In genomic region chr14:51202914-51203665, GRCh38 we compare ENCODE assay signal across 10 cellular contexts. TPM values are rescaled to one million over a fixed set of nuclear protein-coding genes. Genes with fewer than 3 reads are reported as not detected.
DNase-seq lines count a peak whose midpoint lies in the region; ATAC-seq and TF ChIP-seq lines count a peak whose summit lies in the region.
"Had no signal": no experiment of that assay in that cellular context is flagged by ENCODE, and none has a peak within 500 bp of the region (broad histone marks: within the 10 kb centered on the region; RNA-seq: fewer than 3 reads in every experiment).

No MANE protein-coding gene starts in this region.

- peaks cover 25% of the 10 kb centered on the region for H3K4me1 Mint-ChIP-seq in Caco-2 (ENCODE audit: low read depth, unreplicated experiment)
- H3K4me1 Mint-ChIP-seq: activated naive CD4-positive, alpha-beta T cell treated with anti-CD3 and anti-CD28 coated beads, Interleukin-2, amount 10 ng/mL, durations not matched to agents 7 days and 5 days had no signal

- H2AFZ ChIP-seq in OCI-LY7 (ENCODE audit: low read length), result no peak overlapping the region

- H3K36me3 Mint-ChIP-seq in Caco-2 (ENCODE audit: insufficient read depth, unreplicated experiment), result peaks cover 5% of the 10 kb centered on the region
- H3K36me3 Mint-ChIP-seq: activated naive CD4-positive, alpha-beta T cell treated with anti-CD3 and anti-CD28 coated beads, Interleukin-2, amount 10 ng/mL, durations not matched to agents 7 days and 5 days had no signal

- no peak overlapping the region for H3K27ac Mint-ChIP-seq in Caco-2 (ENCODE audit: unreplicated experiment)
- H3K27ac Mint-ChIP-seq: activated naive CD4-positive, alpha-beta T cell treated with anti-CD3 and anti-CD28 coated beads, Interleukin-2, amount 10 ng/mL, durations not matched to agents 7 days and 5 days had no signal

- peak; percentile 28 for TF ChIP-seq CTCF in BE2C (IDR thresholded peaks at IDR 0.05; ENCODE audit: low read depth, low read length)
- TF ChIP-seq CTCF in OCI-LY7 (conservative IDR thresholded peaks at IDR 0.05; ENCODE audit: low read length), result no peak
- no peak for TF ChIP-seq CTCF in mucosa of descending colon (IDR thresholded peaks at IDR 0.05)
- no peak for TF ChIP-seq CTCF in Caco-2 (IDR thresholded peaks at IDR 0.05; ENCODE audit: insufficient read depth in 1 of 2, low read depth in 1 of 2, low read length in 1 of 2, severe bottlenecking in 1 of 2, unreplicated experiment in 1 of 2)

- CTCF ChIA-PET in OCI-LY7 (lab: Charles Lee; ENCODE audit: unreplicated experiment) (no interaction called here), Caco-2 (lab: Charles Lee) (no interaction called here)

- H3K27me3 ChIP-seq in BE2C (no peaks in the 10 kb centered on the region), Caco-2 (replicated peaks; ENCODE audit: control insufficient read depth, insufficient read depth, low read length) (no peaks in the 10 kb centered on the region)
- no peaks in the 10 kb centered on the region for H3K27me3 ChIP-seq in effector memory CD4-positive, alpha-beta T cell (replicated peaks; ENCODE audit: control insufficient read depth, insufficient read depth, low read length, poor library complexity, severe bottlenecking)

- no peaks in the 10 kb centered on the region for H3K79me2 ChIP-seq in OCI-LY7 (ENCODE audit: insufficient read depth, low read depth, low read length)

- BruUV-seq in OCI-LY7 (replicated peaks; lab: Mats Ljungman, UMichigan) (no TSS peak), Caco-2 (replicated peaks; lab: Mats Ljungman, UMichigan) (no TSS peak)

- peaks cover 22% of the 10 kb centered on the region for H3K4me1 ChIP-seq in BE2C
- H3K4me1 ChIP-seq in OCI-LY7 (ENCODE audit: insufficient read depth, low read length, poor library complexity, severe bottlenecking), result no peaks in the 10 kb centered on the region
- H3K4me1 ChIP-seq in mucosa of descending colon (ENCODE audit: low read depth), result no peaks in the 10 kb centered on the region
- peaks cover 17% of the 10 kb centered on the region for H3K4me1 ChIP-seq in Caco-2
- no peaks in the 10 kb centered on the region for H3K4me1 ChIP-seq in effector memory CD4-positive, alpha-beta T cell (ENCODE audit: control insufficient read depth, insufficient read depth, low read length, poor library complexity, severe bottlenecking)

- H3K4me3 Mint-ChIP-seq in Caco-2 (ENCODE audit: unreplicated experiment), result no peak overlapping the region
- H3K4me3 Mint-ChIP-seq: activated naive CD4-positive, alpha-beta T cell treated with anti-CD3 and anti-CD28 coated beads, Interleukin-2, amount 10 ng/mL, durations not matched to agents 7 days and 5 days had no signal

- ATAC-seq in GM19035 (IDR thresholded peaks at IDR 0.05; ENCODE audit: unreplicated experiment) (peak; percentile 73), HG02759 (IDR thresholded peaks at IDR 0.05; ENCODE audit: unreplicated experiment) (peak; percentile 79), mucosa of descending colon (no peak)

- H4K20me1 ChIP-seq in OCI-LY7 (ENCODE audit: insufficient read depth, low read length), result no peaks in the 10 kb centered on the region

- H3K4me2 ChIP-seq in OCI-LY7 (ENCODE audit: low read length), result no peak overlapping the region
- H3K4me2 ChIP-seq: KMS-11 had no signal

- H3K9me3 ChIP-seq in BE2C, result no peaks in the 10 kb centered on the region
- H3K9me3 ChIP-seq in OCI-LY7 (ENCODE audit: low read length), result no peaks in the 10 kb centered on the region
- H3K9me3 ChIP-seq in mucosa of descending colon, result no peaks in the 10 kb centered on the region
- H3K9me3 ChIP-seq in Caco-2, result no peaks in the 10 kb centered on the region
- H3K9me3 ChIP-seq in effector memory CD4-positive, alpha-beta T cell (ENCODE audit: control insufficient read depth, low read length), result no peaks in the 10 kb centered on the region

- intact Hi-C loops in OCI-LY7 (cut with micrococcal nuclease; ENCODE audit: unreplicated experiment) (no loop called here), mucosa of descending colon (cut with DNase I, micrococcal nuclease) (no loop called here), Caco-2 (cut with micrococcal nuclease; ENCODE audit: unreplicated experiment) (no loop called here)

- H3K27me3 Mint-ChIP-seq in Caco-2 (ENCODE audit: insufficient read depth, unreplicated experiment), result no peaks in the 10 kb centered on the region

- no peak overlapping the region for H3K4me3 ChIP-seq in BE2C (ENCODE audit: low read depth, low read length)
- H3K4me3 ChIP-seq in OCI-LY7 (ENCODE audit: low read depth, low read length, poor library complexity, severe bottlenecking), result no peak overlapping the region
- H3K4me3 ChIP-seq in mucosa of descending colon, result no peak overlapping the region
- H3K4me3 ChIP-seq in Caco-2 (ENCODE audit: low read depth, low read length), result no peak overlapping the region
- no peak overlapping the region for H3K4me3 ChIP-seq in effector memory CD4-positive, alpha-beta T cell (ENCODE audit: insufficient read depth, low read depth, low read length, poor library complexity, severe bottlenecking)

- H3K27ac ChIP-seq in OCI-LY7 (ENCODE audit: low read depth, low read length, poor library complexity, severe bottlenecking), result no peak overlapping the region
- H3K27ac ChIP-seq in effector memory CD4-positive, alpha-beta T cell (ENCODE audit: insufficient read depth, low read length, poor library complexity, severe bottlenecking), result no peak overlapping the region
- H3K27ac ChIP-seq: KMS-11 had no signal

- POLR2A ChIA-PET in OCI-LY7 (lab: Charles Lee), result interaction anchor here (0.6 to 1.1 kb wide), 3 partner anchors 29 to 239 kb away, joined by 3 to 4 read pairs (median 3); no protein-coding TSS in a partner anchor
- POLR2A ChIA-PET in Caco-2 (lab: Charles Lee), result no interaction called here

- H3K36me3 ChIP-seq in BE2C (no peaks in the 10 kb centered on the region), OCI-LY7 (ENCODE audit: insufficient read depth, low read length) (no peaks in the 10 kb centered on the region), mucosa of descending colon (ENCODE audit: low read depth) (no peaks in the 10 kb centered on the region), Caco-2 (ENCODE audit: control insufficient read depth, insufficient read depth, low read length) (no peaks in the 10 kb centered on the region)
- H3K36me3 ChIP-seq in effector memory CD4-positive, alpha-beta T cell (ENCODE audit: control insufficient read depth, insufficient read depth, low read length), result no peaks in the 10 kb centered on the region

- H3K9me3 Mint-ChIP-seq in Caco-2 (ENCODE audit: unreplicated experiment), result no peaks in the 10 kb centered on the region
- H3K9me3 Mint-ChIP-seq: activated naive CD4-positive, alpha-beta T cell treated with anti-CD3 and anti-CD28 coated beads, Interleukin-2, amount 10 ng/mL, durations not matched to agents 7 days and 5 days had no signal

- no peaks in the 10 kb centered on the region for H3K9me2 ChIP-seq in OCI-LY7 (ENCODE audit: insufficient read depth, low read length)

- DNase-seq in BE2C (peak; percentile 20), LHCN-M2 (ENCODE audit: low read depth) (peak; percentile 32), OCI-LY7 (ENCODE audit: low spot score) (no peak), mucosa of descending colon (no peak), Caco-2 (no peak)
- no peak for DNase-seq in effector memory CD4-positive, alpha-beta T cell
- DNase-seq: activated naive CD4-positive, alpha-beta T cell treated with anti-CD3 and anti-CD28 coated beads, Interleukin-2, amount 10 ng/mL, durations not matched to agents 7 days and 5 days had no signal

RNA-seq across cellular contexts. Expression of gene TMX1, which starts 37.0 kb away (rescaled TPM):
- polyA plus RNA-seq in BE2C (2012; ENCODE audit: insufficient read depth, insufficient read length, low read depth), result 31.7 TPM
- 85.6 and 93.9 TPM in 2 replicates for total RNA-seq in LHCN-M2 (2014; rRNA removed)
- polyA plus RNA-seq in LHCN-M2 (2012), result 17.4 TPM
- total RNA-seq in OCI-LY7 (2014; rRNA removed; shearing (Covaris generic)), result 33.6 and 34.3 TPM in 2 replicates
- 49.8 and 59.0 TPM in 2 replicates for total RNA-seq in OCI-LY7 (2022)
- 10 to 100 TPM; 29.9 to 31.9 (median 30.1) TPM for total RNA-seq in mucosa of descending colon
- 40.6 and 44.7 TPM in 2 replicates for total RNA-seq in Caco-2 (2022)

Comparison
In these comparisons a context has a peak if more than half of its experiments do, and no peak if none do; other contexts are left out.
1. DNase-seq: peak in BE2C (single experiment) and LHCN-M2 (single experiment); none in OCI-LY7 (single experiment), mucosa of descending colon (0 of 3), Caco-2 (0 of 2) and effector memory CD4-positive, alpha-beta T cell (0 of 3).